Comparison of ENCODE assay signal across 11 cellular contexts in the genomic region with DNA sequence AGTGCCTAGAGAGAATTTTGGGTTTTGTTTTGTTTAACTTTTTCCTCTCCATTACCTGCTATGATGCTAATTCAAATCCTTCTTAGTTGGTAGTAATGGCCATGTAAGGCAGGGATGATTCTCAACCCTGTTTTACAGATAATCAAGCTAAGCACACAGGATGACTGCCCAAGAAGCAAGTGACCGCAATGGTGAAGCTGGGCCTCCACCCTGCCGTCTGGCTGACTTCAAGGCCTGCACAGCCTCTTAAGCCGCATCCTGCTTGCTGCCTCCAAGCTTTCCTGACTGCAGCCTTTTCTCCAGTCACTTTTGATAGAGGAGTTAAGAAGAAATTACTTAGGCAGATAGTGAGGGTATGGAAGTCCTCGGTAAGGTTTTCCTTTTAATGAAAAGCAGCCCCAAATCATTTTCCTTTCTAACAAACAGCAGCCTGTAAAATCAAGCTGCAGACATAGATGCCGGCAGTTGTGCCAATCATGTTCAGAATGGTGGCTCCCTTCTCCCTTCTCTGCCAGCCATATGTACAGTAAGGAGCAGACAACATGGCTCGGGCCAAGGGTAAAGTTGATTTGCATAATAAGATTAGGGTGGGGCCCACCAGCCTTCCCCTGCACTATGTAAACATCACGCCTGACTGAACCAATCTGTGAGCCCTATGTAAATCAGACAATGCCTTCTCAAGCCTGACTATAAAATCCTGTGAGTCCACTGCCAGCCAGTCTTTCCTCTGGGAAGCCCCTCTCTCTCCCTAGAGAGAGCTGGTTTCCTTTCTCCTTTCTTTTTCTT. TPM values are rescaled to one million over a fixed set of nuclear protein-coding genes. Genes with fewer than 3 reads are reported as not detected.
DNase-seq lines count a peak whose midpoint lies in the region; ATAC-seq, FAIRE-seq and TF ChIP-seq lines count a peak whose summit lies in the region.
"Had no signal": no experiment of that assay in that cellular context is flagged by ENCODE, and none has a peak within 500 bp of the region (broad histone marks: within the 10 kb centered on the region; RNA-seq: fewer than 3 reads in every experiment).

No MANE protein-coding gene starts in this region.

- FAIRE-seq in bronchial epithelial cell (lab: Jason Lieb, UNC), result no peak

- H3K27me3 ChIP-seq in bronchial epithelial cell (ENCODE audit: control insufficient read depth, insufficient read depth, low read length), result no peaks in the 10 kb centered on the region

- TF ChIP-seq CTCF in bronchial epithelial cell (IDR thresholded peaks at IDR 0.05; ENCODE audit: insufficient read depth, low read length, severe bottlenecking) (no peak), retinal pigment epithelial cell (conservative IDR thresholded peaks at IDR 0.05; ENCODE audit: low read depth, low read length) (no peak)

- no peak for ATAC-seq in GM21723 (IDR thresholded peaks at IDR 0.05; ENCODE audit: unreplicated experiment)

- H3K4me3 ChIP-seq in bronchial epithelial cell (ENCODE audit: low read depth, low read length) (no peak overlapping the region), retinal pigment epithelial cell (ENCODE audit: low read length) (peak overlapping the region; percentile 5)

- peak; percentile 28 for DNase-seq in NCI-H2029 (lab: John Stamatoyannopoulos, UW)
- no peak for DNase-seq in NCI-H2029 treated with DMSO at 0.1 percent for 48 hours (lab: John Stamatoyannopoulos, UW)
- DNase-seq in NCI-H2171 treated with DMSO at 0.1 percent for 48 hours (lab: John Stamatoyannopoulos, UW), result peak; percentile 90
- DNase-seq in bronchial epithelial cell (ENCODE audit: low read depth), result peak; percentile 25
- DNase-seq in retinal pigment epithelial cell (ENCODE audit: low read depth), result peak; percentile 94
- no peak for DNase-seq in HuH-7.5 (ENCODE audit: low spot score)
- DNase-seq in RKO (ENCODE audit: low spot score), result no peak
- DNase-seq: ACHN; NCI-H2107; stimulated activated CD4-positive, alpha-beta T cell treated with anti-CD3 and anti-CD28 coated beads, Interleukin-1b, Interleukin-23, amount 100 ng/mL, for 48 hours had no signal

- H3K36me3 ChIP-seq in bronchial epithelial cell (ENCODE audit: control insufficient read depth, insufficient read depth, low read length), result no peaks in the 10 kb centered on the region

RNA-seq across cellular contexts. Expression of a gene that starts 8.8 kb away (rescaled TPM):
- total RNA-seq in bronchial epithelial cell, result 7.4 and 7.7 TPM in 2 replicates

Comparison
In these comparisons a context has a peak if more than half of its experiments do, and no peak if none do; other contexts are left out.
1. DNase-seq: peak in NCI-H2029 (single experiment), NCI-H2171 treated with DMSO at 0.1 percent for 48 hours (single experiment), bronchial epithelial cell (single experiment) and retinal pigment epithelial cell (single experiment); none in NCI-H2029 treated with DMSO at 0.1 percent for 48 hours (single experiment), HuH-7.5 (single experiment) and RKO (single experiment).